In the genomic region with DNA sequence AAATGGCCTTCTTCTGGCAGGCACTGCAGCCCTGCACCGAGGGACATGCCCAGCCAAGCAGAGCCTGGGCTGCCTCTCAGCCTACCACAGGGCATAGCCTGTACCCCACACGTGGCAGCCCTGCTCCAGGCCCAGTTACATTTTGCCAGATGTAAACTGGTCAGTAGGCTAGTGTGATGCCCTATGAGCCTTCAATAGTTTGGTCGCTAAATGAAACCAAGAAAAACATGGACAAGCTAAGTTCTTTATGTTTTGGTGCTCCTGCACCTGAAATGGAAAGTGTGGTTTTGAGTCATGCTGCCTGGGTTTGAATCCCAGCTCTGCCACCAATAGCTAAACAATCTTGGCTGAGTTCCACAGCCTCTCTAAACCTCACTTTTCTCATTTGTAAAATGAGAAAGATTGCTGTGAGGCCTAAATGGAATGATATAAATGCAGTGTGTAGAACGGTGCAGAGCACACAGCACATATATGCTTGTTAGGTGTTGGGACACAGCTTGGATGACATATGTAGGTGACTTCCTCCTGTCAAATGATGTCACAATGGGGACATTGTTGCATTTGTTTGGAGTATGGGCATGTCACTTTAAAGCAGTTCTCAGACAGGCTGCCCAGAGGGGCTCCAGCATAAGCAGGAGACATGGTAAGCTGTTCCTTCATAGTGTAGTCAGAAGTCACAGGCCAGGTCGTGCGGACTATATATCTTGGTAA, we compare ENCODE assay signal across 13 cellular contexts. TPM values are rescaled to one million over a fixed set of nuclear protein-coding genes. Genes with fewer than 3 reads are reported as not detected.
DNase-seq lines count a peak whose midpoint lies in the region; ATAC-seq, FAIRE-seq and TF ChIP-seq lines count a peak whose summit lies in the region.
"Had no signal": no experiment of that assay in that cellular context is flagged by ENCODE, and none has a peak within 500 bp of the region (broad histone marks: within the 10 kb centered on the region; RNA-seq: fewer than 3 reads in every experiment).

No MANE protein-coding gene starts in this region.

- no peaks in the 10 kb centered on the region for H3K27me3 Mint-ChIP-seq in endodermal cell (ENCODE audit: insufficient read depth)
- H3K27me3 Mint-ChIP-seq in naive thymus-derived CD8-positive, alpha-beta T cell: no peaks in the 10 kb centered on the region
- H3K27me3 Mint-ChIP-seq: activated naive CD4-positive, alpha-beta T cell treated with anti-CD3 and anti-CD28 coated beads, Interleukin-2, amount 50 U/mL, for 24 hours had no signal

- no peak overlapping the region for H3K4me3 Mint-ChIP-seq in endodermal cell
- H3K4me3 Mint-ChIP-seq in naive thymus-derived CD8-positive, alpha-beta T cell: no peak overlapping the region
- H3K4me3 Mint-ChIP-seq: activated naive CD4-positive, alpha-beta T cell treated with anti-CD3 and anti-CD28 coated beads, Interleukin-2, amount 50 U/mL, for 24 hours; natural killer cell; T-helper 1 cell treated with Interleukin-12 subunit alpha and Interleukin-12 subunit beta and Interleukin-4 antibody, amounts not matched to agents 30 μg/mL and 1 μg/mL, for 36 hours had no signal

- H3K27me3 ChIP-seq in endodermal cell (ENCODE audit: control insufficient read depth, insufficient read depth, low read length, poor library complexity, severe bottlenecking) (no peaks in the 10 kb centered on the region), pancreas (no peaks in the 10 kb centered on the region)

- 88 to 94% methylated on average over 5 to 6 of the region's 6 CpGs for WGBS in endodermal cell (ENCODE audit: insufficient coverage in 1 of 2, insufficient read length in 1 of 2), 2 experiments
- WGBS in pancreas, 2 donors: 68 to 72% methylated on average over 6 of the region's 6 CpGs

- TF ChIP-seq CTCF in C4-2B (conservative IDR thresholded peaks at IDR 0.05): no peak
- TF ChIP-seq CTCF in endodermal cell (conservative IDR thresholded peaks at IDR 0.05): no peak
- no peak for TF ChIP-seq CTCF in pancreas (IDR thresholded peaks at IDR 0.05)

- intact Hi-C loops in pancreas (cut with DNase I): no loop called here

- H3K36me3 ChIP-seq in endodermal cell (ENCODE audit: control insufficient read depth, insufficient read depth, low read length) (peaks cover 8% of the 10 kb centered on the region), pancreas (no peaks in the 10 kb centered on the region)

- H3K27ac ChIP-seq in C4-2B (peak overlapping the region; percentile 47), endodermal cell (ENCODE audit: low read depth, low read length) (no peak overlapping the region), pancreas (peak overlapping the region; percentile 44 to 93 (median 71))

- H3K9me3 Mint-ChIP-seq in endodermal cell: no peaks in the 10 kb centered on the region
- H3K9me3 Mint-ChIP-seq in naive thymus-derived CD8-positive, alpha-beta T cell: no peaks in the 10 kb centered on the region
- H3K9me3 Mint-ChIP-seq: activated naive CD4-positive, alpha-beta T cell treated with anti-CD3 and anti-CD28 coated beads, Interleukin-2, amount 50 U/mL, for 24 hours; natural killer cell; T-helper 1 cell treated with Interleukin-12 subunit alpha and Interleukin-12 subunit beta and Interleukin-4 antibody, amounts not matched to agents 30 μg/mL and 1 μg/mL, for 36 hours had no signal

- DNase-seq in M059J (ENCODE audit: low read depth) (peak; percentile 86), endodermal cell (peak; percentile 39), pancreas (no peak)
- DNase-seq in naive thymus-derived CD8-positive, alpha-beta T cell: no peak
- no peak for DNase-seq in effector CD4-positive, alpha-beta T cell
- DNase-seq: foreskin melanocyte, natural killer cell, NCI-H510A had no signal

- POLR2A ChIA-PET in naive thymus-derived CD8-positive, alpha-beta T cell (lab: Charles Lee): no interaction called here

- H3K4me1 ChIP-seq in endodermal cell (ENCODE audit: control insufficient read depth, insufficient read depth, low read length) (no peaks in the 10 kb centered on the region), pancreas (peaks cover 24 to 36% (median 32%) of the 10 kb centered on the region in 3 donors)

- H3K4me3 ChIP-seq in endodermal cell (ENCODE audit: low read length) (no peak overlapping the region), pancreas (no peak overlapping the region)

- H3K9me3 ChIP-seq in endodermal cell (ENCODE audit: control insufficient read depth, low read length): no peaks in the 10 kb centered on the region
- no peaks in the 10 kb centered on the region for H3K9me3 ChIP-seq in pancreas

- H3K9ac ChIP-seq in endodermal cell (ENCODE audit: extremely low read depth, low read length, poor library complexity, severe bottlenecking): no peak overlapping the region

- peak overlapping the region; percentile 77 for H3K27ac Mint-ChIP-seq in endodermal cell
- H3K27ac Mint-ChIP-seq in naive thymus-derived CD8-positive, alpha-beta T cell: peak overlapping the region in 2 of 10 donors; percentile 7 to 64
- H3K27ac Mint-ChIP-seq: activated naive CD4-positive, alpha-beta T cell treated with anti-CD3 and anti-CD28 coated beads, Interleukin-2, amount 50 U/mL, for 24 hours; T-helper 1 cell treated with Interleukin-12 subunit alpha and Interleukin-12 subunit beta and Interleukin-4 antibody, amounts not matched to agents 30 μg/mL and 1 μg/mL, for 36 hours had no signal

- H3K36me3 Mint-ChIP-seq in endodermal cell (ENCODE audit: low read depth): peaks cover 12% of the 10 kb centered on the region
- H3K36me3 Mint-ChIP-seq in naive thymus-derived CD8-positive, alpha-beta T cell: peaks cover 0 to 44% (median 15%) of the 10 kb centered on the region in 3 donors
- H3K36me3 Mint-ChIP-seq: natural killer cell had no signal

- peaks cover 19% of the 10 kb centered on the region for H3K4me1 Mint-ChIP-seq in endodermal cell
- H3K4me1 Mint-ChIP-seq in naive thymus-derived CD8-positive, alpha-beta T cell: peaks cover 14 to 49% (median 25%) of the 10 kb centered on the region in 4 donors

- peak in 3 of 4 donors; percentile 3 to 16 (median 7) for ATAC-seq in pancreas
- ATAC-seq in naive thymus-derived CD8-positive, alpha-beta T cell: no peak
- no peak for ATAC-seq in GM21390 (IDR thresholded peaks at IDR 0.05; ENCODE audit: unreplicated experiment)
- no peak for ATAC-seq in GM21367 (IDR thresholded peaks at IDR 0.05; ENCODE audit: unreplicated experiment)
- ATAC-seq: natural killer cell had no signal

- FAIRE-seq in pancreas (lab: Jason Lieb, UNC): no peak

RNA-seq across cellular contexts. Expression of a gene that starts 57.4 kb away (rescaled TPM):
- 92.8 and 96.4 TPM in 2 replicates for total RNA-seq in M059J (2014; rRNA removed; shearing (Covaris generic))
- total RNA-seq in endodermal cell: 10 to 100 TPM; 27.3 to 28.2 TPM
- polyA plus RNA-seq in endodermal cell (2013, experiment 1 of 2): 19.0 TPM
- polyA plus RNA-seq in endodermal cell (2013, experiment 2 of 2): 17.6 TPM
- 10 to 100 TPM; 29.4 to 46.8 (median 31.7) TPM for total RNA-seq in pancreas
- polyA plus RNA-seq in pancreas: 10 to 100 TPM in 1 of 2 donors, 1 to 10 TPM in 1; 5.7 to 11.2 TPM
- total RNA-seq in naive thymus-derived CD8-positive, alpha-beta T cell: 10 to 100 TPM; 48.3 to 49.7 TPM
- 100 to 1,000 TPM in 1 of 3 donors, 10 to 100 TPM in 2; 56.5 to 118 (median 60.8) TPM for polyA plus RNA-seq in naive thymus-derived CD8-positive, alpha-beta T cell

Comparison
In these comparisons a context has a peak if more than half of its experiments do, and no peak if none do; other contexts are left out.
1. DNase-seq: peak in M059J (single experiment) and endodermal cell (single experiment); none in pancreas (0 of 6), naive thymus-derived CD8-positive, alpha-beta T cell (0 of 10) and effector CD4-positive, alpha-beta T cell (single experiment).
2. ATAC-seq: peak in pancreas (3 of 4); none in naive thymus-derived CD8-positive, alpha-beta T cell (0 of 2), GM21390 (single experiment) and GM21367 (single experiment).